In the genomic region with DNA sequence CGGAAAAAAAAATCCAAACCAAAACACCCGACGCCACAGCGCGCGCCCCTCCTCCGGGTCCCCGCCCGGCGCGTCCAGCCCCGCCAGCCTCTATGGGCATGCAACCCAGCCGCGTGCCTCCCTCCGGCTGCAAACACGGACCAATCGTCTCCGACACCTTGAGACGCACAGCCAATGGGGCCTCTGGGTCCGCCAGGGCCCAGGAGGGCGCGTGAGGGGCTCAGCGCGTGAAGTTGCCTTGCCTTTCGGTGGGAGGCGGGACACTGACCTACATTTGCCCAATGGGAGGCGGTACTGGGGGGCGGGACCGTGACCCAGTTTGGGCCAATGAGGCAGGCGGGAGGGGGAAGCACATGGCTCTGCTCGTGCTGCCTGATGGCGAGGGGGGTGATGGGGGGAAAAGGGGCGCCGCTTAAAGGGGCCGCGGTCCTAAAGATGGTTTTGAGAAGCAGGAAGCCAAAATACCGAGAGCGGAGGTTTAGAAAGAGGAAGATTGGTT, we compare ENCODE assay signal across 1 cellular context.
TF ChIP-seq lines count a peak whose summit lies in the region.

No MANE protein-coding gene starts in this region.

TF ChIP-seq in HepG2, 621 proteins besides CTCF, POLR2A, EP300 and RAD21 (continued from another document):
- TF ChIP-seq, protein P1, sequence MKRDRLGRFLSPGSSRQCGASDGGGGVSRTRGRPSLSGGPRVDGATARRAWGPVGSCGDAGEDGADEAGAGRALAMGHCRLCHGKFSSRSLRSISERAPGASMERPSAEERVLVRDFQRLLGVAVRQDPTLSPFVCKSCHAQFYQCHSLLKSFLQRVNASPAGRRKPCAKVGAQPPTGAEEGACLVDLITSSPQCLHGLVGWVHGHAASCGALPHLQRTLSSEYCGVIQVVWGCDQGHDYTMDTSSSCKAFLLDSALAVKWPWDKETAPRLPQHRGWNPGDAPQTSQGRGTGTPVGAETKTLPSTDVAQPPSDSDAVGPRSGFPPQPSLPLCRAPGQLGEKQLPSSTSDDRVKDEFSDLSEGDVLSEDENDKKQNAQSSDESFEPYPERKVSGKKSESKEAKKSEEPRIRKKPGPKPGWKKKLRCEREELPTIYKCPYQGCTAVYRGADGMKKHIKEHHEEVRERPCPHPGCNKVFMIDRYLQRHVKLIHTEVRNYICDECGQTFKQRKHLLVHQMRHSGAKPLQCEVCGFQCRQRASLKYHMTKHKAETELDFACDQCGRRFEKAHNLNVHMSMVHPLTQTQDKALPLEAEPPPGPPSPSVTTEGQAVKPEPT (CRISPR knock-in tag; IDR thresholded peaks at IDR 0.05; ENCODE audit: low read depth): peak; percentile 92
- peak; percentile 84 for TF ChIP-seq JUN (CRISPR knock-in tag; IDR thresholded peaks at IDR 0.05)
- no peak for TF ChIP-seq DMAP1 (CRISPR knock-in tag; IDR thresholded peaks at IDR 0.05)
- no peak for TF ChIP-seq ZNF737 (CRISPR knock-in tag; IDR thresholded peaks at IDR 0.05; ENCODE audit: borderline replicate concordance)
- TF ChIP-seq, protein P2, sequence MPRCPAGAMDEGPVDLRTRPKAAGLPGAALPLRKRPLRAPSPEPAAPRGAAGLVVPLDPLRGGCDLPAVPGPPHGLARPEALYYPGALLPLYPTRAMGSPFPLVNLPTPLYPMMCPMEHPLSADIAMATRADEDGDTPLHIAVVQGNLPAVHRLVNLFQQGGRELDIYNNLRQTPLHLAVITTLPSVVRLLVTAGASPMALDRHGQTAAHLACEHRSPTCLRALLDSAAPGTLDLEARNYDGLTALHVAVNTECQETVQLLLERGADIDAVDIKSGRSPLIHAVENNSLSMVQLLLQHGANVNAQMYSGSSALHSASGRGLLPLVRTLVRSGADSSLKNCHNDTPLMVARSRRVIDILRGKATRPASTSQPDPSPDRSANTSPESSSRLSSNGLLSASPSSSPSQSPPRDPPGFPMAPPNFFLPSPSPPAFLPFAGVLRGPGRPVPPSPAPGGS (CRISPR knock-in tag; IDR thresholded peaks at IDR 0.05): peak; percentile 90
- TF ChIP-seq, protein P3, sequence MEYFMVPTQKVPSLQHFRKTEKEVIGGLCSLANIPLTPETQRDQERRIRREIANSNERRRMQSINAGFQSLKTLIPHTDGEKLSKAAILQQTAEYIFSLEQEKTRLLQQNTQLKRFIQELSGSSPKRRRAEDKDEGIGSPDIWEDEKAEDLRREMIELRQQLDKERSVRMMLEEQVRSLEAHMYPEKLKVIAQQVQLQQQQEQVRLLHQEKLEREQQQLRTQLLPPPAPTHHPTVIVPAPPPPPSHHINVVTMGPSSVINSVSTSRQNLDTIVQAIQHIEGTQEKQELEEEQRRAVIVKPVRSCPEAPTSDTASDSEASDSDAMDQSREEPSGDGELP (IDR thresholded peaks at IDR 0.05; ENCODE audit: borderline replicate concordance, low read depth): no peak
- peak; percentile 85; the same call in 1 of the 2 replicates for TF ChIP-seq ZFP41 (CRISPR knock-in tag; IDR thresholded peaks at IDR 0.05; ENCODE audit: borderline replicate concordance)
- TF ChIP-seq ZNF768 (CRISPR knock-in tag; IDR thresholded peaks at IDR 0.05): peak; percentile 31; the same call in 1 of the 2 replicates
- TF ChIP-seq HHEX (CRISPR knock-in tag; IDR thresholded peaks at IDR 0.05): no peak
- TF ChIP-seq ATF1 (CRISPR knock-in tag; IDR thresholded peaks at IDR 0.05): 0 out of 2 replicates have a peak, but pooled peaks have one; percentile 56
- no peak for TF ChIP-seq WIZ (CRISPR knock-in tag; IDR thresholded peaks at IDR 0.05)
- no peak for TF ChIP-seq SAFB2 (CRISPR knock-in tag; IDR thresholded peaks at IDR 0.05; ENCODE audit: borderline replicate concordance, low read depth)
- 0 out of 2 replicates have a peak, but pooled peaks have one; percentile 28 for TF ChIP-seq HNRNPL (IDR thresholded peaks at IDR 0.05; ENCODE audit: low read depth, low read length)
- no peak; the same call in 1 of the 2 replicates for TF ChIP-seq MEIS2 (CRISPR knock-in tag; IDR thresholded peaks at IDR 0.05)
- TF ChIP-seq HES4 (CRISPR knock-in tag; IDR thresholded peaks at IDR 0.05; ENCODE audit: borderline replicate concordance): peak; percentile 64
- TF ChIP-seq EZH2 (conservative IDR thresholded peaks at IDR 0.05; ENCODE audit: low read depth, low read length): no peak
- TF ChIP-seq ARNT2 (CRISPR knock-in tag; IDR thresholded peaks at IDR 0.05; ENCODE audit: low read depth): peak; percentile 87
- TF ChIP-seq MEF2D (CRISPR knock-in tag; IDR thresholded peaks at IDR 0.05): peak; percentile 80
- peak; percentile 85 for TF ChIP-seq ZIK1 (CRISPR knock-in tag; IDR thresholded peaks at IDR 0.05; ENCODE audit: borderline replicate concordance, low read depth)
- TF ChIP-seq ZNF781 (CRISPR knock-in tag; IDR thresholded peaks at IDR 0.05; ENCODE audit: borderline replicate concordance, not compliant biosample characterization): peak; percentile 22
- no peak for TF ChIP-seq MTF2 (CRISPR knock-in tag; IDR thresholded peaks at IDR 0.05; ENCODE audit: borderline replicate concordance)
- TF ChIP-seq ERF (CRISPR knock-in tag; IDR thresholded peaks at IDR 0.05): peak; percentile 83
- no peak for TF ChIP-seq FOXM1 (CRISPR knock-in tag; IDR thresholded peaks at IDR 0.05)
- no peak for TF ChIP-seq RFX3 (CRISPR knock-in tag; IDR thresholded peaks at IDR 0.05)
- TF ChIP-seq, protein P4, sequence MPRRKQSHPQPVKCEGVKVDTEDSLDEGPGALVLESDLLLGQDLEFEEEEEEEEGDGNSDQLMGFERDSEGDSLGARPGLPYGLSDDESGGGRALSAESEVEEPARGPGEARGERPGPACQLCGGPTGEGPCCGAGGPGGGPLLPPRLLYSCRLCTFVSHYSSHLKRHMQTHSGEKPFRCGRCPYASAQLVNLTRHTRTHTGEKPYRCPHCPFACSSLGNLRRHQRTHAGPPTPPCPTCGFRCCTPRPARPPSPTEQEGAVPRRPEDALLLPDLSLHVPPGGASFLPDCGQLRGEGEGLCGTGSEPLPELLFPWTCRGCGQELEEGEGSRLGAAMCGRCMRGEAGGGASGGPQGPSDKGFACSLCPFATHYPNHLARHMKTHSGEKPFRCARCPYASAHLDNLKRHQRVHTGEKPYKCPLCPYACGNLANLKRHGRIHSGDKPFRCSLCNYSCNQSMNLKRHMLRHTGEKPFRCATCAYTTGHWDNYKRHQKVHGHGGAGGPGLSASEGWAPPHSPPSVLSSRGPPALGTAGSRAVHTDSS (CRISPR knock-in tag; conservative IDR thresholded peaks at IDR 0.05): no peak
- 0 out of 2 replicates have a peak, but pooled peaks have one; percentile 11 for TF ChIP-seq ZNF331 (CRISPR knock-in tag; IDR thresholded peaks at IDR 0.05)
- TF ChIP-seq ZNF205 (CRISPR knock-in tag; IDR thresholded peaks at IDR 0.05): 0 out of 2 replicates have a peak, but pooled peaks have one; percentile 42
- TF ChIP-seq HNRNPLL (IDR thresholded peaks at IDR 0.05; ENCODE audit: low read depth, low read length, poor library complexity, severe bottlenecking): peak; percentile 29
- peak; percentile 92; the same call in 1 of the 2 replicates for TF ChIP-seq ZFP36L1 (CRISPR knock-in tag; IDR thresholded peaks at IDR 0.05)
- TF ChIP-seq, protein P5, sequence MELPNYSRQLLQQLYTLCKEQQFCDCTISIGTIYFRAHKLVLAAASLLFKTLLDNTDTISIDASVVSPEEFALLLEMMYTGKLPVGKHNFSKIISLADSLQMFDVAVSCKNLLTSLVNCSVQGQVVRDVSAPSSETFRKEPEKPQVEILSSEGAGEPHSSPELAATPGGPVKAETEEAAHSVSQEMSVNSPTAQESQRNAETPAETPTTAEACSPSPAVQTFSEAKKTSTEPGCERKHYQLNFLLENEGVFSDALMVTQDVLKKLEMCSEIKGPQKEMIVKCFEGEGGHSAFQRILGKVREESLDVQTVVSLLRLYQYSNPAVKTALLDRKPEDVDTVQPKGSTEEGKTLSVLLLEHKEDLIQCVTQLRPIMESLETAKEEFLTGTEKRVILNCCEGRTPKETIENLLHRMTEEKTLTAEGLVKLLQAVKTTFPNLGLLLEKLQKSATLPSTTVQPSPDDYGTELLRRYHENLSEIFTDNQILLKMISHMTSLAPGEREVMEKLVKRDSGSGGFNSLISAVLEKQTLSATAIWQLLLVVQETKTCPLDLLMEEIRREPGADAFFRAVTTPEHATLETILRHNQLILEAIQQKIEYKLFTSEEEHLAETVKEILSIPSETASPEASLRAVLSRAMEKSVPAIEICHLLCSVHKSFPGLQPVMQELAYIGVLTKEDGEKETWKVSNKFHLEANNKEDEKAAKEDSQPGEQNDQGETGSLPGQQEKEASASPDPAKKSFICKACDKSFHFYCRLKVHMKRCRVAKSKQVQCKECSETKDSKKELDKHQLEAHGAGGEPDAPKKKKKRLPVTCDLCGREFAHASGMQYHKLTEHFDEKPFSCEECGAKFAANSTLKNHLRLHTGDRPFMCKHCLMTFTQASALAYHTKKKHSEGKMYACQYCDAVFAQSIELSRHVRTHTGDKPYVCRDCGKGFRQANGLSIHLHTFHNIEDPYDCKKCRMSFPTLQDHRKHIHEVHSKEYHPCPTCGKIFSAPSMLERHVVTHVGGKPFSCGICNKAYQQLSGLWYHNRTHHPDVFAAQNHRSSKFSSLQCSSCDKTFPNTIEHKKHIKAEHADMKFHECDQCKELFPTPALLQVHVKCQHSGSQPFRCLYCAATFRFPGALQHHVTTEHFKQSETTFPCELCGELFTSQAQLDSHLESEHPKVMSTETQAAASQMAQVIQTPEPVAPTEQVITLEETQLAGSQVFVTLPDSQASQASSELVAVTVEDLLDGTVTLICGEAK (IDR thresholded peaks at IDR 0.05): no peak
- TF ChIP-seq, protein P5 (CRISPR knock-in tag; IDR thresholded peaks at IDR 0.05): peak; percentile 50; the same call in 1 of the 2 replicates
